Comparison of ENCODE assay signal across 15 cellular contexts in the genomic region with DNA sequence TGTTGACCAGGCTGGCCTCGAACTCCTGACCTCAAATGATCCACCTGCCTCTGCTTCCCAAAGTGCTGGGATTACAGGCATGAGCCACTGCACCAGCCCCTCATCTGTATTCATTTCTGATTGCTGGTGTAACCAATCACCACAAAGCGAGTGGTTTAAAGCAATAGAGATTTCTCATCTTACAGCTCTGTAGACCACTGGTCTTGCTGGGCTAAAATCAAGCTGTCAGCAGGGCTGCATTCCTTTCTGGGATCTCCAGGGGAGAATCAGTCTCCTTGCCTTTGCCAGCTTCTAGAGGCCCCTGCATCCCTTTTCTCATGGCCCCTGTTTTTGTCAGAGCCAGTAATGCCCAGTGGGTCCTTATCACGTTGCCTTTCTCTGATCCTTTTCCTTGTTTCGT. TPM values are rescaled to one million over a fixed set of nuclear protein-coding genes. Genes with fewer than 3 reads are reported as not detected.
DNase-seq lines count a peak whose midpoint lies in the region; ATAC-seq and TF ChIP-seq lines count a peak whose summit lies in the region.
"Had no signal": no experiment of that assay in that cellular context is flagged by ENCODE, and none has a peak within 500 bp of the region (broad histone marks: within the 10 kb centered on the region; RNA-seq: fewer than 3 reads in every experiment).

No MANE protein-coding gene starts in this region.

- no CpG with 5 or more reads among the region's 4 CpGs for WGBS in trophoblast cell (ENCODE audit: extremely low coverage, insufficient coverage, insufficient read length)

- H3K79me2 ChIP-seq in trophoblast cell (ENCODE audit: control insufficient read depth, insufficient read depth, low read length, poor library complexity), result no peaks in the 10 kb centered on the region

- H3K36me3 ChIP-seq in trophoblast cell (ENCODE audit: control insufficient read depth in 1 of 2, insufficient read depth in 2 of 2, low read length in 2 of 2), result no peaks in the 10 kb centered on the region

- no peak overlapping the region for H3K9ac ChIP-seq in trophoblast cell (ENCODE audit: low read length)
- H3K9ac ChIP-seq: BLaER1 treated with 17β-estradiol and CSF1 and Interleukin-3, amounts not matched to agents 10 nM and 100 nM had no signal

- H3K14ac ChIP-seq in trophoblast cell (ENCODE audit: low read length), result no peak overlapping the region

- no peak overlapping the region for H4K91ac ChIP-seq in trophoblast cell (ENCODE audit: low read depth, low read length)

- no peak overlapping the region for H4K8ac ChIP-seq in trophoblast cell (ENCODE audit: low read depth, low read length)

- H3K36me3 Mint-ChIP-seq in WTC11, result no peaks in the 10 kb centered on the region; the same call in 1 of the 2 replicates

- H3K79me1 ChIP-seq in trophoblast cell (ENCODE audit: low read length), result peaks cover 6% of the 10 kb centered on the region

- no peak overlapping the region for H2AFZ ChIP-seq in trophoblast cell (ENCODE audit: insufficient read depth, low read length, poor library complexity)

- H3K27me3 Mint-ChIP-seq in WTC11 (ENCODE audit: low read depth), result peaks cover 9% of the 10 kb centered on the region

- no peak overlapping the region for H3K27ac Mint-ChIP-seq in WTC11
- H3K27ac Mint-ChIP-seq: CD4-positive, alpha-beta T cell had no signal

- no peak overlapping the region for H3K18ac ChIP-seq in trophoblast cell (ENCODE audit: low read length)

- H3K4me3 ChIP-seq in trophoblast cell (ENCODE audit: low read depth, low read length), result no peak overlapping the region
- H3K4me3 ChIP-seq: BLaER1 treated with 17β-estradiol and CSF1 and Interleukin-3, amounts not matched to agents 10 nM and 100 nM; GM12878 had no signal

- H2BK5ac ChIP-seq in trophoblast cell (ENCODE audit: low read depth, low read length, poor library complexity), result no peak overlapping the region

- no peak for DNase-seq in WTC11 (ENCODE audit: low spot score)
- DNase-seq in left kidney (ENCODE audit: low read depth, low spot score), result peak; percentile 46
- DNase-seq in trophoblast cell, result no peak
- DNase-seq in activated T-cell treated with anti-CD3 and anti-CD28 coated beads, Interleukin-2, amount 50 U/mL, for 1 hour, result no peak
- DNase-seq: ACHN; CD4-positive, alpha-beta T cell; DMS79 had no signal

- no peak overlapping the region for H3K4me3 Mint-ChIP-seq in WTC11
- H3K4me3 Mint-ChIP-seq: CD4-positive, alpha-beta T cell had no signal

- ATAC-seq in WTC11 (peak; percentile 62), GM18858 (IDR thresholded peaks at IDR 0.05; ENCODE audit: unreplicated experiment) (no peak), GM18498 (IDR thresholded peaks at IDR 0.05; ENCODE audit: unreplicated experiment) (no peak), HG03378 (IDR thresholded peaks at IDR 0.05; ENCODE audit: unreplicated experiment) (no peak)
- ATAC-seq: GM12878, HCT116, HepG2 had no signal

- peaks cover 3% of the 10 kb centered on the region for H3K4me1 Mint-ChIP-seq in WTC11

- POLR2A ChIA-PET in WTC11 (lab: Charles Lee), result no interaction called here

- H2BK12ac ChIP-seq in trophoblast cell (ENCODE audit: low read length), result peak overlapping the region; percentile 10

- H3K4me2 ChIP-seq in trophoblast cell (ENCODE audit: low read length), result no peak overlapping the region
- H3K4me2 ChIP-seq: BLaER1 treated with 17β-estradiol and CSF1 and Interleukin-3, amounts not matched to agents 10 nM and 100 nM had no signal

- no peak overlapping the region for H2AK5ac ChIP-seq in trophoblast cell (ENCODE audit: low read length)

- H3K27me3 ChIP-seq in trophoblast cell (ENCODE audit: insufficient read depth, low read length), result no peaks in the 10 kb centered on the region
- H3K27me3 ChIP-seq: BLaER1 treated with 17β-estradiol and CSF1 and Interleukin-3, amounts not matched to agents 10 nM and 100 nM had no signal

- CTCF ChIA-PET in WTC11 (lab: Charles Lee), result interaction anchor here (0.6 to 0.7 kb wide), 2 partner anchors 10 to 399 kb away, joined by 3 read pairs; no protein-coding TSS in a partner anchor

- no peak overlapping the region for H2BK120ac ChIP-seq in trophoblast cell (ENCODE audit: insufficient read depth, low read length, poor library complexity)

- no peak overlapping the region for H4K12ac ChIP-seq in trophoblast cell (ENCODE audit: low read depth, low read length)

- no peaks in the 10 kb centered on the region for H3K9me3 ChIP-seq in trophoblast cell (ENCODE audit: insufficient read depth, low read depth, low read length)

- no peak for TF ChIP-seq CTCF in C4-2B (conservative IDR thresholded peaks at IDR 0.05)
- no peak for TF ChIP-seq CTCF in WTC11 (IDR thresholded peaks at IDR 0.05)

- no peak overlapping the region for H3K23ac ChIP-seq in trophoblast cell (ENCODE audit: low read length)

- peaks cover 6 to 13% of the 10 kb centered on the region in 2 experiments for H3K4me1 ChIP-seq in trophoblast cell (ENCODE audit: control insufficient read depth in 1 of 2, insufficient read depth in 2 of 2, low read length in 2 of 2)

- H3K27ac ChIP-seq in C4-2B, result peak overlapping the region; percentile 96
- no peak overlapping the region for H3K27ac ChIP-seq in trophoblast cell (ENCODE audit: low read depth, low read length)
- H3K27ac ChIP-seq: BLaER1 treated with 17β-estradiol and CSF1 and Interleukin-3, amounts not matched to agents 10 nM and 100 nM had no signal

- peaks cover 12% of the 10 kb centered on the region for H3K9me3 Mint-ChIP-seq in WTC11
- H3K9me3 Mint-ChIP-seq: CD4-positive, alpha-beta T cell had no signal

- no peak overlapping the region for H3K4ac ChIP-seq in trophoblast cell (ENCODE audit: low read depth, low read length)

TF ChIP-seq in WTC11, 78 proteins besides CTCF, POLR2A, EP300 and RAD21 (continues in another document):
- TF ChIP-seq KAT7 (CRISPR knock-in tag; IDR thresholded peaks at IDR 0.05; ENCODE audit: borderline replicate concordance) (no peak), NFYB (CRISPR knock-in tag; conservative IDR thresholded peaks at IDR 0.05; ENCODE audit: low read depth) (no peak), ESRRA (CRISPR knock-in tag; IDR thresholded peaks at IDR 0.05; ENCODE audit: borderline replicate concordance) (no peak), ELF4 (CRISPR knock-in tag; IDR thresholded peaks at IDR 0.05; ENCODE audit: low read depth) (no peak), CBFB (CRISPR knock-in tag; IDR thresholded peaks at IDR 0.05; ENCODE audit: low read depth) (no peak), NFATC4 (CRISPR knock-in tag; IDR thresholded peaks at IDR 0.05) (no peak), NFE2L1 (CRISPR knock-in tag; IDR thresholded peaks at IDR 0.05) (no peak)
- TF ChIP-seq, protein P1, sequence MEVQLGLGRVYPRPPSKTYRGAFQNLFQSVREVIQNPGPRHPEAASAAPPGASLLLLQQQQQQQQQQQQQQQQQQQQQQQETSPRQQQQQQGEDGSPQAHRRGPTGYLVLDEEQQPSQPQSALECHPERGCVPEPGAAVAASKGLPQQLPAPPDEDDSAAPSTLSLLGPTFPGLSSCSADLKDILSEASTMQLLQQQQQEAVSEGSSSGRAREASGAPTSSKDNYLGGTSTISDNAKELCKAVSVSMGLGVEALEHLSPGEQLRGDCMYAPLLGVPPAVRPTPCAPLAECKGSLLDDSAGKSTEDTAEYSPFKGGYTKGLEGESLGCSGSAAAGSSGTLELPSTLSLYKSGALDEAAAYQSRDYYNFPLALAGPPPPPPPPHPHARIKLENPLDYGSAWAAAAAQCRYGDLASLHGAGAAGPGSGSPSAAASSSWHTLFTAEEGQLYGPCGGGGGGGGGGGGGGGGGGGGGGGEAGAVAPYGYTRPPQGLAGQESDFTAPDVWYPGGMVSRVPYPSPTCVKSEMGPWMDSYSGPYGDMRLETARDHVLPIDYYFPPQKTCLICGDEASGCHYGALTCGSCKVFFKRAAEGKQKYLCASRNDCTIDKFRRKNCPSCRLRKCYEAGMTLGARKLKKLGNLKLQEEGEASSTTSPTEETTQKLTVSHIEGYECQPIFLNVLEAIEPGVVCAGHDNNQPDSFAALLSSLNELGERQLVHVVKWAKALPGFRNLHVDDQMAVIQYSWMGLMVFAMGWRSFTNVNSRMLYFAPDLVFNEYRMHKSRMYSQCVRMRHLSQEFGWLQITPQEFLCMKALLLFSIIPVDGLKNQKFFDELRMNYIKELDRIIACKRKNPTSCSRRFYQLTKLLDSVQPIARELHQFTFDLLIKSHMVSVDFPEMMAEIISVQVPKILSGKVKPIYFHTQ (CRISPR knock-in tag; IDR thresholded peaks at IDR 0.05), result no peak
- TF ChIP-seq, protein P2, sequence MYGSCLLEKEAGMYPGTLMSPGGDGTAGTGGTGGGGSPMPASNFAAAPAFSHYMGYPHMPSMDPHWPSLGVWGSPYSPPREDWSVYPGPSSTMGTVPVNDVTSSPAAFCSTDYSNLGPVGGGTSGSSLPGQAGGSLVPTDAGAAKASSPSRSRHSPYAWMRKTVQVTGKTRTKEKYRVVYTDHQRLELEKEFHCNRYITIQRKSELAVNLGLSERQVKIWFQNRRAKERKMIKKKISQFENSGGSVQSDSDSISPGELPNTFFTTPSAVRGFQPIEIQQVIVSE (CRISPR knock-in tag; IDR thresholded peaks at IDR 0.05; ENCODE audit: borderline replicate concordance), result no peak
- TF ChIP-seq, protein P3, sequence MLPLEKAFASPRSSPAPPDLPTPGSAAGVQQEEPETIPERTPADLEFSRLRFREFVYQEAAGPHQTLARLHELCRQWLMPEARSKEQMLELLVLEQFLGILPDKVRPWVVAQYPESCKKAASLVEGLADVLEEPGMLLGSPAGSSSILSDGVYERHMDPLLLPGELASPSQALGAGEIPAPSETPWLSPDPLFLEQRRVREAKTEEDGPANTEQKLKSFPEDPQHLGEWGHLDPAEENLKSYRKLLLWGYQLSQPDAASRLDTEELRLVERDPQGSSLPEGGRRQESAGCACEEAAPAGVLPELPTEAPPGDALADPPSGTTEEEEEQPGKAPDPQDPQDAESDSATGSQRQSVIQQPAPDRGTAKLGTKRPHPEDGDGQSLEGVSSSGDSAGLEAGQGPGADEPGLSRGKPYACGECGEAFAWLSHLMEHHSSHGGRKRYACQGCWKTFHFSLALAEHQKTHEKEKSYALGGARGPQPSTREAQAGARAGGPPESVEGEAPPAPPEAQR (CRISPR knock-in tag; IDR thresholded peaks at IDR 0.05), result no peak

RNA-seq across cellular contexts. Expression of a gene that starts 49.9 kb away (rescaled TPM):
- total RNA-seq in WTC11 (2021), result 29.8 to 40.6 TPM (median 31.0 TPM) in 3 replicates
- polyA plus RNA-seq in trophoblast cell (2013), result 43.9 and 46.9 TPM in 2 replicates
- total RNA-seq: HepG2 had no signal
- polyA plus RNA-seq: HepG2 had no signal
